1 cellular context compared by ENCODE assay signal in the genomic region with DNA sequence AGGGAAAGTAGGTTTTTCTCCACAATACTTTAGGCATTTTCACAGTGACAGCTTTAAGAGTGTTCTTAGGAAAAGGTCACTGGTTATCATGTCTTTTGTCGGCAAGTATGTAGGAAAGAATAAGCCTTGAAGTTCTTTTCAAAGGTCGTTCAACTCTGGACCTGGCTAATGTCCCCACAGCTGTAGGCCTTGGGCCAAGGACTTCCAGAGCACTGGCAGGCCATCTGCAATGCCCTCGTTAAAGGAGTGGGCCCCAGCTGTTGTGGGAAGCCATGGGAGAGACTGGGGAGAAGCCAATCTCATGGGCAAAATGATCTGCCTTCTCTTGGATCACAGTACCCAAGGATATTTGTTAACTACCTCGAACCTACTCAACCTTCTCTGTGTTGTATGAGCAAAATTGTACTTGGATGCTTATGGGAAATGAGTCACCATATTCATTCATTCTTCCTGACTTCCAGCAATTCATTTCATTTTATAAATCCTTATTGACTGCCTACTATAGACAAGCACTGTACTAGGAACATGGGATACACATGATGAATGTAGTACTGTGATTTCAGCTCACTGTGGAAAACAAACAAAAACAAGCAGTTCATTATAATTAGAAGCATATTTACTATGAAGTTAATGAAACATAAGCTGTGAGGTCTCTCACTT.
TF ChIP-seq lines count a peak whose summit lies in the region.

No MANE protein-coding gene starts in this region.

TF ChIP-seq in SK-N-SH treated with all-trans-retinoic acid at 6 μM for 48 hours, 23 proteins besides CTCF, POLR2A, EP300 and RAD21 (continued from another document):
- TF ChIP-seq, protein P1, sequence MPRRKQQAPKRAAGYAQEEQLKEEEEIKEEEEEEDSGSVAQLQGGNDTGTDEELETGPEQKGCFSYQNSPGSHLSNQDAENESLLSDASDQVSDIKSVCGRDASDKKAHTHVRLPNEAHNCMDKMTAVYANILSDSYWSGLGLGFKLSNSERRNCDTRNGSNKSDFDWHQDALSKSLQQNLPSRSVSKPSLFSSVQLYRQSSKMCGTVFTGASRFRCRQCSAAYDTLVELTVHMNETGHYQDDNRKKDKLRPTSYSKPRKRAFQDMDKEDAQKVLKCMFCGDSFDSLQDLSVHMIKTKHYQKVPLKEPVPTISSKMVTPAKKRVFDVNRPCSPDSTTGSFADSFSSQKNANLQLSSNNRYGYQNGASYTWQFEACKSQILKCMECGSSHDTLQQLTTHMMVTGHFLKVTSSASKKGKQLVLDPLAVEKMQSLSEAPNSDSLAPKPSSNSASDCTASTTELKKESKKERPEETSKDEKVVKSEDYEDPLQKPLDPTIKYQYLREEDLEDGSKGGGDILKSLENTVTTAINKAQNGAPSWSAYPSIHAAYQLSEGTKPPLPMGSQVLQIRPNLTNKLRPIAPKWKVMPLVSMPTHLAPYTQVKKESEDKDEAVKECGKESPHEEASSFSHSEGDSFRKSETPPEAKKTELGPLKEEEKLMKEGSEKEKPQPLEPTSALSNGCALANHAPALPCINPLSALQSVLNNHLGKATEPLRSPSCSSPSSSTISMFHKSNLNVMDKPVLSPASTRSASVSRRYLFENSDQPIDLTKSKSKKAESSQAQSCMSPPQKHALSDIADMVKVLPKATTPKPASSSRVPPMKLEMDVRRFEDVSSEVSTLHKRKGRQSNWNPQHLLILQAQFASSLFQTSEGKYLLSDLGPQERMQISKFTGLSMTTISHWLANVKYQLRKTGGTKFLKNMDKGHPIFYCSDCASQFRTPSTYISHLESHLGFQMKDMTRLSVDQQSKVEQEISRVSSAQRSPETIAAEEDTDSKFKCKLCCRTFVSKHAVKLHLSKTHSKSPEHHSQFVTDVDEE (CRISPR knock-in tag; IDR thresholded peaks at IDR 0.05) = no peak
- TF ChIP-seq ARNTL (CRISPR knock-in tag; IDR thresholded peaks at IDR 0.05; ENCODE audit: borderline replicate concordance, low read depth) (no peak), ZFP3 (CRISPR knock-in tag; IDR thresholded peaks at IDR 0.05) (no peak), CREB5 (CRISPR knock-in tag; IDR thresholded peaks at IDR 0.05; ENCODE audit: low read depth) (no peak), TOX (CRISPR knock-in tag; IDR thresholded peaks at IDR 0.05; ENCODE audit: borderline replicate concordance) (no peak), ZNF8 (CRISPR knock-in tag; IDR thresholded peaks at IDR 0.05) (no peak)
